In the genomic region with DNA sequence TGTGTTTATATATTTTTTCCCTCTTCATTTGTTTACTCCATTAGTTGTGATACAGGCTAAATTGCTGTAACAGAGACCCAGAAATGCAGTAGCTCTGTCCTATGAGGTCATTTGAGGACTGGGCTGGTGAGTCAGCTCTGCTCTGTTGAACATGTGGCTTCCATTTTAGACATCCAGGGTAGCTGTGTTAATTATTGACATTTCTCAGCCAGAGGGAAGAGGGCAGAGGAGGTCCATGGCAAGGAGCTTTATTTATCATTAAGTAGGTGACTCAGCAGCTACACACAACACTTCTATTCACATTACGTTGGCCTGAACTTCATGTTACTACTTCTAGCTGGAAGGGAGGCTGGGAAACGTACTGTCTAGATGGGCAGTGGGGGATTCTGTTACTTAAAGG, we compare ENCODE assay signal across 8 cellular contexts.
DNase-seq lines count a peak whose midpoint lies in the region; ATAC-seq lines count a peak whose summit lies in the region.

No MANE protein-coding gene starts in this region.

- DNase-seq in DMS79 treated with DMSO at 0.1 percent for 48 hours (lab: John Stamatoyannopoulos, UW) (peak; percentile 67), RKO (ENCODE audit: low spot score) (peak; percentile 50), left lobe of liver (ENCODE audit: low spot score) (no peak), Kasumi-1 (lab: John Stamatoyannopoulos, UW) (no peak), ecto neural progenitor cell (ENCODE audit: low spot score) (no peak)
- DNase-seq in stimulated activated CD4-positive, alpha-beta T cell treated with anti-CD3 and anti-CD28 coated beads, Interleukin-2, amount 100 ng/mL, for 48 hours: no peak

- ATAC-seq in HG02763 (IDR thresholded peaks at IDR 0.05; ENCODE audit: unreplicated experiment) (peak; percentile 91), left lobe of liver (peak; percentile 53), GM18502 (IDR thresholded peaks at IDR 0.05; ENCODE audit: poor library complexity, unreplicated experiment) (no peak)

Comparison
In these comparisons a context has a peak if more than half of its experiments do, and no peak if none do; other contexts are left out.
1. DNase-seq: peak in DMS79 treated with DMSO at 0.1 percent for 48 hours (single experiment) and RKO (single experiment); none in left lobe of liver (single experiment), stimulated activated CD4-positive, alpha-beta T cell treated with anti-CD3 and anti-CD28 coated beads, Interleukin-2, amount 100 ng/mL, for 48 hours (0 of 2), Kasumi-1 (0 of 2) and ecto neural progenitor cell (single experiment).